In the genomic region with DNA sequence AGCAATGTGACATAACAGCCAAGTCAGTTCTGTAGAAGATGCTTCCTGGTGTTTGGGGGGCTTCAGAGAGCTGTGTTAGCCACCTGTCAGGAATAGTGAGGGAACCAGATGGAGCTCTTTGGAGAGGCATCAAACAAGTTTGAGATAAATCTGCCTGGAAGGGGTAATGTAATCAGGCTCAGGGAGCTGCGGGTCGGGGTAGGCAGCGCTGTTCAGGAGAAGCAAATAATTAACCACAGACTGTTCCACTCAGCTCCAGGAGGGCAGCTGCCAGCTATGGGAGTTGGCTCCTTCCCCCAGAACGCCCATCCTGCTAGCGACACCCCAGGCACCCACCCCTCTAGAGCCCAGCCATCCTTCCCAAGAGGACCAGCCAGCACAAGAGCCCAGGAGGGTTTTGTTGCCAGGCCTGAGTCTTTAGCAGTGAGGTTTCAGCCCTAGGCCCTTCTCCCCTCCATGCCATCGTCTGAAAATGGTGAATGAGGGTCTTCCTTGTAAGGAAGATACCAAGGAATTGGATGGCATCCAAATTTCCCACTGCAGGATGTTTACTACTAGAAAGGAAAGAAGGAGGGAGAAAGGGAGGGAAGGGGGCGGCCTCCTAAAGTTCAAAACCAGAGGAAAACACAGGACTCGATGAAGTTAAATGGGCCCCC, we compare ENCODE assay signal across 13 cellular contexts. TPM values are rescaled to one million over a fixed set of nuclear protein-coding genes. Genes with fewer than 3 reads are reported as not detected.
DNase-seq lines count a peak whose midpoint lies in the region; ATAC-seq and TF ChIP-seq lines count a peak whose summit lies in the region.
"Had no signal": no experiment of that assay in that cellular context is flagged by ENCODE, and none has a peak within 500 bp of the region (broad histone marks: within the 10 kb centered on the region; RNA-seq: fewer than 3 reads in every experiment).

No MANE protein-coding gene starts in this region.

- no peak for DNase-seq in activated CD4-positive, alpha-beta T cell treated with anti-CD3 and anti-CD28 coated beads, Interleukin-2, amount 10 ng/mL, durations not matched to agents 24 days and 14 days
- DNase-seq in activated CD4-positive, alpha-beta T cell treated with anti-CD3 and anti-CD28 coated beads, Interleukin-2, amount 10 ng/mL, durations not matched to agents 7 days and 5 days: no peak
- DNase-seq in NCI-H526 treated with DMSO at 0.1 percent for 48 hours (lab: John Stamatoyannopoulos, UW): peak; percentile 4
- DNase-seq in hepatocyte (ENCODE audit: low spot score): peak; percentile 50
- DNase-seq in stimulated activated naive B cell treated with anti-CD40 and anti-IgM and Interleukin-4, amounts not matched to agents 10 μg/mL and 1 μg/mL and 100 μg/mL, for 72 hours: no peak
- DNase-seq in activated T-cell treated with anti-CD3 and anti-CD28 coated beads, Interleukin-2, amount 50 U/mL, for 72 hours: no peak
- no peak for DNase-seq in aorta
- DNase-seq: activated CD4-positive, alpha-beta T cell treated with anti-CD3 and anti-CD28 coated beads for 36 hours; caudate nucleus; erythroblast; NK-92 treated with Interleukin-12 subunit alpha and Interleukin-12 subunit beta, amount 100 ng/mL, for 24 hours had no signal

- H3K27me3 Mint-ChIP-seq in activated CD4-positive, alpha-beta T cell treated with anti-CD3 and anti-CD28 coated beads, Interleukin-2, amount 10 ng/mL, durations not matched to agents 24 days and 14 days: no peaks in the 10 kb centered on the region
- H3K27me3 Mint-ChIP-seq in activated CD4-positive, alpha-beta T cell treated with anti-CD3 and anti-CD28 coated beads, Interleukin-2, amount 10 ng/mL, durations not matched to agents 7 days and 5 days: peaks cover 4% of the 10 kb centered on the region
- no peaks in the 10 kb centered on the region for H3K27me3 Mint-ChIP-seq in stimulated activated naive B cell treated with anti-CD40 and anti-IgM and Interleukin-4, amounts not matched to agents 10 μg/mL and 1 μg/mL and 100 μg/mL, for 72 hours
- H3K27me3 Mint-ChIP-seq in activated T-cell treated with anti-CD3 and anti-CD28 coated beads, Interleukin-2, amount 50 U/mL, for 72 hours (ENCODE audit: low read depth): peaks cover 9% of the 10 kb centered on the region
- H3K27me3 Mint-ChIP-seq in activated T-helper 17 cell treated with anti-CD3 and anti-CD28 coated beads, Interleukin-2, amount 50 U/mL, for 72 hours: peaks cover 5% of the 10 kb centered on the region

- H3K79me2 ChIP-seq in hepatocyte: no peaks in the 10 kb centered on the region

- H3K36me3 Mint-ChIP-seq in activated CD4-positive, alpha-beta T cell treated with anti-CD3 and anti-CD28 coated beads, Interleukin-2, amount 10 ng/mL, durations not matched to agents 24 days and 14 days (ENCODE audit: low read depth): no peaks in the 10 kb centered on the region
- H3K36me3 Mint-ChIP-seq in activated CD4-positive, alpha-beta T cell treated with anti-CD3 and anti-CD28 coated beads, Interleukin-2, amount 10 ng/mL, durations not matched to agents 7 days and 5 days (ENCODE audit: low read depth): no peaks in the 10 kb centered on the region
- H3K36me3 Mint-ChIP-seq in stimulated activated naive B cell treated with anti-CD40 and anti-IgM and Interleukin-4, amounts not matched to agents 10 μg/mL and 1 μg/mL and 100 μg/mL, for 72 hours: peaks cover 0 to 5% of the 10 kb centered on the region in 2 donors
- H3K36me3 Mint-ChIP-seq in activated T-cell treated with anti-CD3 and anti-CD28 coated beads, Interleukin-2, amount 50 U/mL, for 72 hours (ENCODE audit: insufficient read depth in 2 of 2): peaks cover 0 to under 1% of the 10 kb centered on the region in 2 donors
- no peaks in the 10 kb centered on the region for H3K36me3 Mint-ChIP-seq in activated T-helper 17 cell treated with anti-CD3 and anti-CD28 coated beads, Interleukin-2, amount 50 U/mL, for 72 hours (ENCODE audit: low read depth)

- no peaks in the 10 kb centered on the region for H3K9me2 ChIP-seq in hepatocyte (replicated peaks; ENCODE audit: insufficient read depth)

- H3K27ac Mint-ChIP-seq in activated CD4-positive, alpha-beta T cell treated with anti-CD3 and anti-CD28 coated beads, Interleukin-2, amount 10 ng/mL, durations not matched to agents 24 days and 14 days: peak overlapping the region; percentile 67
- H3K27ac Mint-ChIP-seq in activated CD4-positive, alpha-beta T cell treated with anti-CD3 and anti-CD28 coated beads, Interleukin-2, amount 10 ng/mL, durations not matched to agents 7 days and 5 days: no peak overlapping the region
- peak overlapping the region; percentile 89 for H3K27ac Mint-ChIP-seq in stimulated activated naive B cell treated with anti-CD40 and anti-IgM and Interleukin-4, amounts not matched to agents 10 μg/mL and 1 μg/mL and 100 μg/mL, for 72 hours
- H3K27ac Mint-ChIP-seq in activated T-cell treated with anti-CD3 and anti-CD28 coated beads, Interleukin-2, amount 50 U/mL, for 72 hours: no peak overlapping the region
- H3K27ac Mint-ChIP-seq in activated T-helper 17 cell treated with anti-CD3 and anti-CD28 coated beads, Interleukin-2, amount 50 U/mL, for 72 hours: no peak overlapping the region

- CTCF ChIA-PET in activated CD4-positive, alpha-beta T cell treated with anti-CD3 and anti-CD28 coated beads, Interleukin-2, amount 10 ng/mL, durations not matched to agents 7 days and 5 days (lab: Charles Lee): interaction anchor here (0.7 kb wide), 1 partner anchor 11 kb away, joined by 3 read pairs; no protein-coding TSS in a partner anchor

- peak overlapping the region; percentile 55 for H3K4me2 ChIP-seq in hepatocyte

- no peaks in the 10 kb centered on the region for H4K20me1 ChIP-seq in hepatocyte (ENCODE audit: insufficient read depth, poor library complexity, severe bottlenecking)

- intact Hi-C loops in activated CD4-positive, alpha-beta T cell treated with anti-CD3 and anti-CD28 coated beads, Interleukin-2, amount 10 ng/mL, durations not matched to agents 24 days and 14 days (cut with micrococcal nuclease): no loop called here
- intact Hi-C loops in aorta (cut with DNase I): no loop called here

- no peaks in the 10 kb centered on the region for H3K9me3 ChIP-seq in hepatocyte (ENCODE audit: low read depth)
- H3K9me3 ChIP-seq in aorta (ENCODE audit: control insufficient read depth, low read length): no peaks in the 10 kb centered on the region
- H3K9me3 ChIP-seq: HAP-1 had no signal

- no peak overlapping the region for H3K4me3 Mint-ChIP-seq in activated CD4-positive, alpha-beta T cell treated with anti-CD3 and anti-CD28 coated beads, Interleukin-2, amount 10 ng/mL, durations not matched to agents 24 days and 14 days
- H3K4me3 Mint-ChIP-seq in activated CD4-positive, alpha-beta T cell treated with anti-CD3 and anti-CD28 coated beads, Interleukin-2, amount 10 ng/mL, durations not matched to agents 7 days and 5 days: no peak overlapping the region
- no peak overlapping the region for H3K4me3 Mint-ChIP-seq in stimulated activated naive B cell treated with anti-CD40 and anti-IgM and Interleukin-4, amounts not matched to agents 10 μg/mL and 1 μg/mL and 100 μg/mL, for 72 hours
- H3K4me3 Mint-ChIP-seq in activated T-cell treated with anti-CD3 and anti-CD28 coated beads, Interleukin-2, amount 50 U/mL, for 72 hours: no peak overlapping the region
- no peak overlapping the region for H3K4me3 Mint-ChIP-seq in activated T-helper 17 cell treated with anti-CD3 and anti-CD28 coated beads, Interleukin-2, amount 50 U/mL, for 72 hours

- H3K36me3 ChIP-seq in hepatocyte (replicated peaks; ENCODE audit: insufficient read depth, low read depth): no peaks in the 10 kb centered on the region
- H3K36me3 ChIP-seq in aorta (ENCODE audit: control insufficient read depth in 1 of 2, insufficient read depth in 2 of 2, low read length in 1 of 2): no peaks in the 10 kb centered on the region
- H3K36me3 ChIP-seq: HAP-1 had no signal

- H3K4me3 ChIP-seq in hepatocyte (no peak overlapping the region), aorta (ENCODE audit: low read length in 2 of 2) (no peak overlapping the region)
- H3K4me3 ChIP-seq: HAP-1 had no signal

- no peak for TF ChIP-seq CTCF in hepatocyte (IDR thresholded peaks at IDR 0.05; ENCODE audit: poor library complexity)

- peaks cover 44% of the 10 kb centered on the region for H3K4me1 Mint-ChIP-seq in activated CD4-positive, alpha-beta T cell treated with anti-CD3 and anti-CD28 coated beads, Interleukin-2, amount 10 ng/mL, durations not matched to agents 24 days and 14 days
- peaks cover 21% of the 10 kb centered on the region for H3K4me1 Mint-ChIP-seq in activated CD4-positive, alpha-beta T cell treated with anti-CD3 and anti-CD28 coated beads, Interleukin-2, amount 10 ng/mL, durations not matched to agents 7 days and 5 days
- H3K4me1 Mint-ChIP-seq in stimulated activated naive B cell treated with anti-CD40 and anti-IgM and Interleukin-4, amounts not matched to agents 10 μg/mL and 1 μg/mL and 100 μg/mL, for 72 hours: peaks cover 59 to 85% of the 10 kb centered on the region in 2 donors
- H3K4me1 Mint-ChIP-seq in activated T-cell treated with anti-CD3 and anti-CD28 coated beads, Interleukin-2, amount 50 U/mL, for 72 hours (ENCODE audit: low read depth): peaks cover 54% of the 10 kb centered on the region
- peaks cover 20% of the 10 kb centered on the region for H3K4me1 Mint-ChIP-seq in activated T-helper 17 cell treated with anti-CD3 and anti-CD28 coated beads, Interleukin-2, amount 50 U/mL, for 72 hours

- H3K9me3 Mint-ChIP-seq in activated CD4-positive, alpha-beta T cell treated with anti-CD3 and anti-CD28 coated beads, Interleukin-2, amount 10 ng/mL, durations not matched to agents 24 days and 14 days: no peaks in the 10 kb centered on the region
- H3K9me3 Mint-ChIP-seq in activated CD4-positive, alpha-beta T cell treated with anti-CD3 and anti-CD28 coated beads, Interleukin-2, amount 10 ng/mL, durations not matched to agents 7 days and 5 days: no peaks in the 10 kb centered on the region
- peaks cover 0 to 2% of the 10 kb centered on the region in 2 donors for H3K9me3 Mint-ChIP-seq in stimulated activated naive B cell treated with anti-CD40 and anti-IgM and Interleukin-4, amounts not matched to agents 10 μg/mL and 1 μg/mL and 100 μg/mL, for 72 hours
- H3K9me3 Mint-ChIP-seq in activated T-cell treated with anti-CD3 and anti-CD28 coated beads, Interleukin-2, amount 50 U/mL, for 72 hours: no peaks in the 10 kb centered on the region
- H3K9me3 Mint-ChIP-seq in activated T-helper 17 cell treated with anti-CD3 and anti-CD28 coated beads, Interleukin-2, amount 50 U/mL, for 72 hours: no peaks in the 10 kb centered on the region

- H3K27me3 ChIP-seq in hepatocyte (no peaks in the 10 kb centered on the region), aorta (ENCODE audit: control insufficient read depth in 1 of 2, insufficient read depth in 2 of 2, low read length in 1 of 2) (no peaks in the 10 kb centered on the region)

- POLR2A ChIA-PET in activated CD4-positive, alpha-beta T cell treated with anti-CD3 and anti-CD28 coated beads, Interleukin-2, amount 10 ng/mL, durations not matched to agents 7 days and 5 days (lab: Charles Lee): no interaction called here

- no peak for ATAC-seq in stimulated activated naive B cell treated with anti-CD40 and anti-IgM and Interleukin-4, amounts not matched to agents 10 μg/mL and 1 μg/mL and 100 μg/mL, for 72 hours (replicated peaks)
- no peak for ATAC-seq in activated T-cell treated with anti-CD3 and anti-CD28 coated beads, Interleukin-2, amount 50 U/mL, for 72 hours (replicated peaks in 1 of 2)
- no peak for ATAC-seq in activated T-helper 17 cell treated with anti-CD3 and anti-CD28 coated beads, Interleukin-2, amount 50 U/mL, for 72 hours (replicated peaks)
- ATAC-seq in aorta (ENCODE audit: low FRiP score): no peak
- ATAC-seq: activated CD4-positive, alpha-beta T cell treated with anti-CD3 and anti-CD28 coated beads for 36 hours had no signal

- no peak overlapping the region for H2AFZ ChIP-seq in hepatocyte

- H3K4me1 ChIP-seq in hepatocyte (ENCODE audit: insufficient read depth) (peaks cover 14% of the 10 kb centered on the region), aorta (ENCODE audit: control insufficient read depth in 1 of 2, insufficient read depth in 2 of 2, low read length in 2 of 2) (no peaks in the 10 kb centered on the region)
- H3K4me1 ChIP-seq: HAP-1 had no signal

- WGBS in hepatocyte (ENCODE audit: low lambda C conversion rate, missing lambda C conversion rate): 42% methylated on average over 8 of the region's 8 CpGs
- WGBS in aorta, 2 donors: 54 to 63% methylated on average over 8 of the region's 8 CpGs

- H3K27ac ChIP-seq in hepatocyte (no peak overlapping the region), aorta (ENCODE audit: low read depth in 1 of 2, low read length in 2 of 2) (no peak overlapping the region)

RNA-seq across cellular contexts. Expression of gene C5orf15, which starts 41.3 kb away (rescaled TPM):
- 41.4 and 45.0 TPM in 2 replicates for total RNA-seq in activated CD4-positive, alpha-beta T cell treated with anti-CD3 and anti-CD28 coated beads, Interleukin-2, amount 10 ng/mL, durations not matched to agents 24 days and 14 days
- 10 to 100 TPM; 21.9 to 32.7 TPM for total RNA-seq in activated CD4-positive, alpha-beta T cell treated with anti-CD3 and anti-CD28 coated beads, Interleukin-2, amount 10 ng/mL, durations not matched to agents 7 days and 5 days
- total RNA-seq in hepatocyte: 124 and 126 TPM in 2 replicates
- polyA plus RNA-seq in hepatocyte: 76.6 and 77.4 TPM in 2 replicates
- 10 to 100 TPM; 21.8 to 22.8 TPM for total RNA-seq in activated T-cell treated with anti-CD3 and anti-CD28 coated beads, Interleukin-2, amount 50 U/mL, for 72 hours
- 10 to 100 TPM; 17.9 to 36.8 TPM for total RNA-seq in activated T-helper 17 cell treated with anti-CD3 and anti-CD28 coated beads, Interleukin-2, amount 50 U/mL, for 72 hours
- total RNA-seq in aorta: 10 to 100 TPM; 32.3 to 34.4 TPM
- polyA plus RNA-seq in aorta: 10 to 100 TPM; 18.7 to 30.6 TPM

Comparison
In these comparisons a context has a peak if more than half of its experiments do, and no peak if none do; other contexts are left out.
1. H3K27ac Mint-ChIP-seq: peak in activated CD4-positive, alpha-beta T cell treated with anti-CD3 and anti-CD28 coated beads, Interleukin-2, amount 10 ng/mL, durations not matched to agents 24 days and 14 days (single experiment) and stimulated activated naive B cell treated with anti-CD40 and anti-IgM and Interleukin-4, amounts not matched to agents 10 μg/mL and 1 μg/mL and 100 μg/mL, for 72 hours (single experiment); none in activated CD4-positive, alpha-beta T cell treated with anti-CD3 and anti-CD28 coated beads, Interleukin-2, amount 10 ng/mL, durations not matched to agents 7 days and 5 days (single experiment), activated T-cell treated with anti-CD3 and anti-CD28 coated beads, Interleukin-2, amount 50 U/mL, for 72 hours (single experiment) and activated T-helper 17 cell treated with anti-CD3 and anti-CD28 coated beads, Interleukin-2, amount 50 U/mL, for 72 hours (single experiment).
2. DNase-seq: peak in NCI-H526 treated with DMSO at 0.1 percent for 48 hours (single experiment) and hepatocyte (single experiment); none in activated CD4-positive, alpha-beta T cell treated with anti-CD3 and anti-CD28 coated beads, Interleukin-2, amount 10 ng/mL, durations not matched to agents 24 days and 14 days (single experiment), activated CD4-positive, alpha-beta T cell treated with anti-CD3 and anti-CD28 coated beads, Interleukin-2, amount 10 ng/mL, durations not matched to agents 7 days and 5 days (single experiment), stimulated activated naive B cell treated with anti-CD40 and anti-IgM and Interleukin-4, amounts not matched to agents 10 μg/mL and 1 μg/mL and 100 μg/mL, for 72 hours (single experiment), activated T-cell treated with anti-CD3 and anti-CD28 coated beads, Interleukin-2, amount 50 U/mL, for 72 hours (0 of 2) and aorta (0 of 2).